9 cellular contexts compared by ENCODE assay signal in the genomic region with DNA sequence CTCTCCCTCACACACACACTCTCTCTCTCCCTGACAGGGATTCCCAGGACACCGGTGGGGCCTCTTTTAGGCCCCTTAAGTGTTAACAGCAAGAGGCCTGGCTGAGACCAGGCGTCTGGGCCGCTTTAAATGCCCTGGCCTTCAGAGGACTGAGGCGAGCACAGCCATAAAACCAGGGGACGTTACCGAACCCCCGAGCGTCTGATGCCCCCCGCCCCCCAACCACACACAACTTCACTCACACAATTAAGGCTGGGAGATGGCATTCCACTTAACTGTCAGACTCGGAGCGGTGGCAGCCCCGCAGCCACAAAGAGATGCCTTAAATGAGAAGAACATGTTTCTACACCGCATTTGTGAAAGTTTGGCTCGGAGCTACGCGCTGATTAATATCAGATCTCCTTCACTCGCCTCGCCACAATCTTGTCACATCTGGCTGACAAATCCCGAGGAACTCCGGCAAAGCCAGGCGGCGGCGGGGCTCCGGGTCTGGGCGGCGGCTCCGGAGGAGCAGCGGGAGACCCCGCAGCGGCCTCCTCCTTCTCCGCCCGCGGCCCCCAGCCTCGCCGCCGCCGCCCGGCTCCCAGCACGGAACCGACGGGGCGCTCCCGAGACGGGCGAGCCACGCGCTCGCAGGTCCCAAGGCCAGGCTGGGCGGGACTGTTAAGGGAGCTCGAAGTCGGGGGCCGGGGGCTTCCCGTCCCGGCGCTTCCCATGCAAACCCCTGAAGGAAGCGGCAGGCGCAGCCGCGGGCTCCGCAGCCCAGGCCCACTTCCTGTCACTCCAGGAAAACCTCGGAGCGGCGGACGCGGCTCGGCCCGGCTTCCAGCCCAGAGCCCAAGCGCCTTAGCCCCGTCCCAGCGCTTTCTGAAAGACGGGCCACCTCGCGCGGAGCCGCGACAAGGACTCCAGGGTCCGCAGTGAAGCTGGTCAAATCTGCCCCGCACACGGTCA. TPM values are rescaled to one million over a fixed set of nuclear protein-coding genes. Genes with fewer than 3 reads are reported as not detected.
DNase-seq lines count a peak whose midpoint lies in the region; ATAC-seq, FAIRE-seq and TF ChIP-seq lines count a peak whose summit lies in the region.
"Had no signal": no experiment of that assay in that cellular context is flagged by ENCODE, and none has a peak within 500 bp of the region (broad histone marks: within the 10 kb centered on the region; RNA-seq: fewer than 3 reads in every experiment).

No MANE protein-coding gene starts in this region.

- H3K36me3 ChIP-seq in A673 (ENCODE audit: insufficient read depth, low read length, poor library complexity, severe bottlenecking) (no peaks in the 10 kb centered on the region), ectodermal cell (ENCODE audit: control insufficient read depth, insufficient read depth, low read length) (no peaks in the 10 kb centered on the region), mesendoderm (ENCODE audit: control insufficient read depth, insufficient read depth, low read length) (no peaks in the 10 kb centered on the region)

- BruUV-seq in A673 (replicated peaks; lab: Mats Ljungman, UMichigan) = no TSS peak

- TF ChIP-seq CTCF in A673 (conservative IDR thresholded peaks at IDR 0.05; ENCODE audit: low read depth, low read length) = no peak

- H3K79me2 ChIP-seq in mesendoderm (ENCODE audit: control insufficient read depth, insufficient read depth, low read length) = no peaks in the 10 kb centered on the region

- no peaks in the 10 kb centered on the region for H3K9me3 ChIP-seq in A673 (ENCODE audit: low read depth, low read length, poor library complexity, severe bottlenecking)
- H3K9me3 ChIP-seq in ectodermal cell (ENCODE audit: control insufficient read depth, low read length) = no peaks in the 10 kb centered on the region

- no peaks in the 10 kb centered on the region for H3K79me1 ChIP-seq in mesendoderm (ENCODE audit: low read length)

- POLR2A ChIA-PET in A673 (lab: Charles Lee; ENCODE audit: low non-redundant PET) = interaction anchor here (0.5 kb wide), 1 partner anchor 151 kb away, joined by 3 read pairs; no protein-coding TSS in a partner anchor

- H3K4me2 ChIP-seq in mesendoderm (ENCODE audit: low read length) = peak overlapping the region; percentile 92

- no peak overlapping the region for H3K27ac ChIP-seq in A673 (ENCODE audit: low read depth, low read length, poor library complexity, severe bottlenecking)
- no peak overlapping the region for H3K27ac ChIP-seq in ectodermal cell (ENCODE audit: insufficient read depth, low read depth, low read length, poor library complexity, severe bottlenecking)
- H3K27ac ChIP-seq in mesendoderm (ENCODE audit: low read depth, low read length) = no peak overlapping the region

- H2BK15ac ChIP-seq in mesendoderm (replicated peaks; ENCODE audit: low read depth) = no peak overlapping the region

- H4K8ac ChIP-seq in mesendoderm (ENCODE audit: low read depth, low read length) = no peak overlapping the region

- no peak for FAIRE-seq in HTR-8/SVneo (lab: Jason Lieb, UNC)

- peak overlapping the region; percentile 71 for H3K9ac ChIP-seq in mesendoderm (ENCODE audit: low read length)

- CTCF ChIA-PET in A673 (lab: Charles Lee) = no interaction called here

- H3K4ac ChIP-seq in mesendoderm (ENCODE audit: low read depth, low read length) = no peak overlapping the region

- peak overlapping the region; percentile 66 for H3K23ac ChIP-seq in mesendoderm (ENCODE audit: low read length)

- WGBS in ectodermal cell, 2 experiments = 1% methylated on average over 79 of the region's 79 CpGs
- no CpG with 5 or more reads among the region's 79 CpGs for WGBS in mesendoderm (ENCODE audit: extremely low coverage, insufficient coverage, low lambda C conversion rate)

- peak overlapping the region; percentile 33 for H3K4me3 ChIP-seq in A673 (ENCODE audit: low read depth, low read length, poor library complexity, severe bottlenecking)
- H3K4me3 ChIP-seq in ectodermal cell (ENCODE audit: insufficient read depth, low read depth, low read length) = peak overlapping the region; percentile 44
- H3K4me3 ChIP-seq in mesendoderm (ENCODE audit: low read length) = peak overlapping the region; percentile 61

- no peak overlapping the region for H4K5ac ChIP-seq in mesendoderm (ENCODE audit: low read length)

- H3K18ac ChIP-seq in mesendoderm (ENCODE audit: low read length) = peak overlapping the region; percentile 6

- H2BK120ac ChIP-seq in mesendoderm (ENCODE audit: low read depth, low read length) = no peak overlapping the region

- no peak for TF ChIP-seq POLR2A in erythroblast (IDR thresholded peaks at IDR 0.05; ENCODE audit: low read length)

- no peak overlapping the region for H2AK5ac ChIP-seq in mesendoderm (ENCODE audit: low read length)

- no peak overlapping the region for H2BK5ac ChIP-seq in mesendoderm (ENCODE audit: low read length)

- peaks cover 92% of the 10 kb centered on the region for H3K27me3 ChIP-seq in A673 (replicated peaks; ENCODE audit: insufficient read depth, low read depth, low read length, poor library complexity)
- peaks cover 83% of the 10 kb centered on the region for H3K27me3 ChIP-seq in ectodermal cell (ENCODE audit: control insufficient read depth, insufficient read depth, low read length, poor library complexity, severe bottlenecking)
- peaks cover 24% of the 10 kb centered on the region for H3K27me3 ChIP-seq in mesendoderm (ENCODE audit: insufficient read depth, low read length, poor library complexity)

- no peak for ATAC-seq in HG03457 (IDR thresholded peaks at IDR 0.05; ENCODE audit: unreplicated experiment)
- ATAC-seq in HG02610 (IDR thresholded peaks at IDR 0.05; ENCODE audit: unreplicated experiment) = no peak

- DNase-seq in A673 (ENCODE audit: low spot score) (peak; percentile 21), HTR-8/SVneo (ENCODE audit: insufficient read length, low spot score) (peak; percentile 28), mesendoderm (peak; percentile 66), NCI-H2171 (lab: John Stamatoyannopoulos, UW) (no peak), erythroblast (lab: John Stamatoyannopoulos, UW) (no peak)
- DNase-seq: NCI-H524 treated with DMSO at 0.1 percent for 48 hours had no signal

- intact Hi-C loops in A673 (cut with micrococcal nuclease; ENCODE audit: unreplicated experiment) = no loop called here

- H3K4me1 ChIP-seq in A673 (ENCODE audit: insufficient read depth, low read length, poor library complexity, severe bottlenecking) (no peaks in the 10 kb centered on the region), ectodermal cell (ENCODE audit: control insufficient read depth, insufficient read depth, low read length) (peaks cover 7% of the 10 kb centered on the region), mesendoderm (ENCODE audit: control insufficient read depth, low read depth, low read length) (no peaks in the 10 kb centered on the region)

- peak overlapping the region; percentile 83 for H3K56ac ChIP-seq in mesendoderm (ENCODE audit: low read length)

RNA-seq across cellular contexts. Expression of a gene that starts 1.3 kb away (rescaled TPM):
- total RNA-seq in A673 (2021) = 0.37 and 0.46 TPM in 2 replicates
- polyA plus RNA-seq in ectodermal cell (2013, experiment 1 of 4) = 0.28 TPM
- polyA plus RNA-seq in ectodermal cell (2013, experiment 2 of 4) = 0.37 TPM
- polyA plus RNA-seq in ectodermal cell (2013, experiment 3 of 4) = 1.3 TPM
- 0.53 TPM for polyA plus RNA-seq in ectodermal cell (2013, experiment 4 of 4)
- 0.06 TPM for polyA plus RNA-seq in mesendoderm (2013, experiment 1 of 2)
- polyA plus RNA-seq in mesendoderm (2013, experiment 2 of 2) = 0.08 TPM

Comparison
In these comparisons a context has a peak if more than half of its experiments do, and no peak if none do; other contexts are left out.
1. DNase-seq: peak in A673 (single experiment), HTR-8/SVneo (single experiment) and mesendoderm (single experiment); none in NCI-H2171 (single experiment) and erythroblast (0 of 2).
2. Peak in every context shown above with its lines, with median percentiles within 50 percentile points of each other: H3K4me3 ChIP-seq.